ENCODE assay signal across 8 cellular contexts in the genomic region with DNA sequence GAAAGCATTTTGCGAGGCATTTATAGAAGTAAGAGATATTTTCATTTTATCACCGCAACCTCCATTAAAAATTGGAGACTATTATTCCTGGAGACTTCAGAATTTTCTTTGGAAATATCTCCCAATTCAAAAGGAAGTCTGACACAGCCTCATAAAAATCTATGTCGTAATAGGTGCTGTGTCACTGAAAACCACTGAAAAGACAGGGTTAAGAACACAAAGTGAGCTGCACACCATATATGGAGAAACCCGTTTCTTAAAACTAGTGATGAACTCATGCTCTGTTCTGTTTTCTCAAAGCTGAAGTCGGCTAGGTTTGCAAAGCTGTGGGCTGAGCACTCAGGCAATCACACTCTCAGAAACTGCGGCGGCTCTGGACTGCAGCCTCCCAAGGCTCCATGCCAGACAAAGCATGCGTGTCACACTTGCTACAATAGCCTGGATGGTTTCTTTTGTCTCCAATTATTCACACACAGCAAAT. TPM values are rescaled to one million over a fixed set of nuclear protein-coding genes. Genes with fewer than 3 reads are reported as not detected.
A peak's percentile ranks its signal among the peaks of the same experiment; 100 is the strongest.
DNase-seq lines count a peak whose midpoint lies in the region; TF ChIP-seq lines count a peak whose summit lies in the region.

Gene GLIPR1, plus strand, starts transcription at position 287 of the 481 bp plus-strand sequence. Its CDS starts 126 bp downstream, at position 413.

- H3K4me2 ChIP-seq in mesenchymal stem cell (ENCODE audit: low read length, poor library complexity, severe bottlenecking), result peak within 1 kb of the TSS; percentile 73

- peaks cover 78% of the 10 kb centered on the region for H3K4me1 Mint-ChIP-seq in activated CD4-positive, alpha-beta T cell treated with anti-CD3 and anti-CD28 coated beads, Interleukin-2, amount 10 ng/mL, durations not matched to agents 7 days and 5 days

- peak; percentile 54 for TF ChIP-seq POLR2A in NB4 (IDR thresholded peaks at IDR 0.05; ENCODE audit: extremely low read depth, insufficient read length)

- H3K9ac ChIP-seq in mesenchymal stem cell (ENCODE audit: low read length), result peak within 1 kb of the TSS; percentile 96

- no peaks in the 10 kb centered on the region for H3K27me3 Mint-ChIP-seq in activated CD4-positive, alpha-beta T cell treated with anti-CD3 and anti-CD28 coated beads, Interleukin-2, amount 10 ng/mL, durations not matched to agents 7 days and 5 days

- peaks cover 0 to 3% of the 10 kb centered on the region in 2 experiments for H3K36me3 ChIP-seq in mesenchymal stem cell (ENCODE audit: control insufficient read depth in 1 of 2, insufficient read depth in 2 of 2, low read depth in 1 of 2, low read length in 2 of 2)

- H2AFZ ChIP-seq in mesenchymal stem cell (ENCODE audit: low read depth, low read length), result no peak within 1 kb of the TSS

- H3K9me3 Mint-ChIP-seq in activated CD4-positive, alpha-beta T cell treated with anti-CD3 and anti-CD28 coated beads, Interleukin-2, amount 10 ng/mL, durations not matched to agents 7 days and 5 days, result no peaks in the 10 kb centered on the region

- H3K23ac ChIP-seq in mesenchymal stem cell (ENCODE audit: low read length in 2 of 2), result no peak within 1 kb of the TSS

- H2BK15ac ChIP-seq in mesenchymal stem cell (ENCODE audit: low read depth, poor library complexity, severe bottlenecking), result peak within 1 kb of the TSS; percentile 52

- H3K36me3 Mint-ChIP-seq in activated CD4-positive, alpha-beta T cell treated with anti-CD3 and anti-CD28 coated beads, Interleukin-2, amount 10 ng/mL, durations not matched to agents 7 days and 5 days (ENCODE audit: low read depth), result peaks cover 23% of the 10 kb centered on the region

- peaks cover 3% of the 10 kb centered on the region for H3K4me1 ChIP-seq in mesenchymal stem cell (ENCODE audit: control insufficient read depth, insufficient read depth, low read depth, low read length)

- H2BK5ac ChIP-seq in mesenchymal stem cell (ENCODE audit: low read depth, low read length, poor library complexity, severe bottlenecking), result peak within 1 kb of the TSS; percentile 53

- POLR2A ChIA-PET in activated CD4-positive, alpha-beta T cell treated with anti-CD3 and anti-CD28 coated beads, Interleukin-2, amount 10 ng/mL, durations not matched to agents 7 days and 5 days (lab: Charles Lee), result interaction anchor here (1.2 kb wide), 1 partner anchor 89 kb away, joined by 9 read pairs; the partner anchor contains the start of gene GLIPR1L2

- peak within 1 kb of the TSS; percentile 41 for H4K8ac ChIP-seq in mesenchymal stem cell (ENCODE audit: low read length)

- CTCF ChIA-PET in activated CD4-positive, alpha-beta T cell treated with anti-CD3 and anti-CD28 coated beads, Interleukin-2, amount 10 ng/mL, durations not matched to agents 7 days and 5 days (lab: Charles Lee), result interaction anchor here (0.6 to 2.9 kb wide), 8 partner anchors 10 to 150 kb away, joined by 3 to 11 read pairs (median 4); partner anchors contain the start of genes CAPS2, GLIPR1L1 and KRR1

- no peaks in the 10 kb centered on the region for H3K9me3 ChIP-seq in mesenchymal stem cell (ENCODE audit: control insufficient read depth, low read length)

- peak within 1 kb of the TSS; percentile 97 for H2AK5ac ChIP-seq in mesenchymal stem cell (ENCODE audit: low read length, severe bottlenecking)

- H3K27me3 ChIP-seq in mesenchymal stem cell (ENCODE audit: control insufficient read depth in 1 of 2, insufficient read depth in 1 of 2, low read length in 2 of 2), result no peaks in the 10 kb centered on the region

- H3K4me3 ChIP-seq in HFF-Myc (replicated peaks; ENCODE audit: low read depth, low read length) (peak within 1 kb of the TSS; percentile 48), NB4 (ENCODE audit: low read depth, low read length) (peak within 1 kb of the TSS; percentile 75), mesenchymal stem cell (ENCODE audit: insufficient read depth in 1 of 2, low read depth in 1 of 2, low read length in 2 of 2) (peak within 1 kb of the TSS; percentile 20 to 87)

- WGBS in mesenchymal stem cell, result 11% methylated on average over 6 of the region's 8 CpGs

- no peak within 1 kb of the TSS for H3K4ac ChIP-seq in mesenchymal stem cell (ENCODE audit: low read depth in 1 of 2, low read length in 2 of 2)

- H2BK12ac ChIP-seq in mesenchymal stem cell (ENCODE audit: low read length in 2 of 2), result peak within 1 kb of the TSS; percentile 51 to 84

- H4K91ac ChIP-seq in mesenchymal stem cell (ENCODE audit: low read length), result peak within 1 kb of the TSS; percentile 80

- TF ChIP-seq CTCF in HFF-Myc (IDR thresholded peaks at IDR 0.05; ENCODE audit: low read depth, low read length, missing control alignments) (no peak), NB4 (IDR thresholded peaks at IDR 0.05; ENCODE audit: low read depth, low read length) (no peak)

- peak within 1 kb of the TSS in 1 of 2 experiments; percentile 83 for H3K18ac ChIP-seq in mesenchymal stem cell (ENCODE audit: low read depth in 1 of 2, low read length in 2 of 2)

- H3K79me1 ChIP-seq in mesenchymal stem cell (replicated peaks; ENCODE audit: low read length, poor library complexity, severe bottlenecking), result no peaks in the 10 kb centered on the region

- peak within 1 kb of the TSS; percentile 91 for H3K4me3 Mint-ChIP-seq in activated CD4-positive, alpha-beta T cell treated with anti-CD3 and anti-CD28 coated beads, Interleukin-2, amount 10 ng/mL, durations not matched to agents 7 days and 5 days

- H3K27ac Mint-ChIP-seq in activated CD4-positive, alpha-beta T cell treated with anti-CD3 and anti-CD28 coated beads, Interleukin-2, amount 10 ng/mL, durations not matched to agents 7 days and 5 days, result peak within 1 kb of the TSS; percentile 97

- no peak within 1 kb of the TSS for H3K14ac ChIP-seq in mesenchymal stem cell (ENCODE audit: low read length in 2 of 2)

- DNase-seq in GM04504 (ENCODE audit: low read depth) (peak; percentile 91), HFF-Myc (ENCODE audit: extremely low read depth, low read depth) (peak; percentile 89), NB4 (ENCODE audit: low read depth) (peak; percentile 95), dedifferentiated amniotic fluid mesenchymal stem cell (ENCODE audit: extremely low spot score) (peak; percentile 95), mesenchymal stem cell (peak; percentile 98), NCI-H524 (lab: John Stamatoyannopoulos, UW) (no peak)
- peak; percentile 81 for DNase-seq in activated CD4-positive, alpha-beta T cell treated with anti-CD3 and anti-CD28 coated beads, Interleukin-2, amount 10 ng/mL, durations not matched to agents 7 days and 5 days
- DNase-seq in stimulated activated CD8-positive, alpha-beta memory T cell treated with anti-CD3 and anti-CD28 coated beads, Interleukin-12 subunit alpha, Interleukin-12 subunit beta, amount 100 ng/mL, for 4 hours (ENCODE audit: low read depth), result peak; percentile 42

- H2BK120ac ChIP-seq in mesenchymal stem cell (ENCODE audit: low read depth, low read length), result no peak within 1 kb of the TSS

- H3K27ac ChIP-seq in mesenchymal stem cell (ENCODE audit: low read length, poor library complexity, severe bottlenecking), result peak within 1 kb of the TSS; percentile 93

RNA-seq across cellular contexts. Expression of gene GLIPR1, which starts in this region (rescaled TPM):
- 10 to 100 TPM; 35.2 to 43.6 TPM for total RNA-seq in activated CD4-positive, alpha-beta T cell treated with anti-CD3 and anti-CD28 coated beads, Interleukin-2, amount 10 ng/mL, durations not matched to agents 7 days and 5 days
- 29.1 TPM for polyA plus RNA-seq in mesenchymal stem cell (2013, experiment 1 of 2)
- 31.3 TPM for polyA plus RNA-seq in mesenchymal stem cell (2013, experiment 2 of 2)

Comparison
In these comparisons a context has a peak if more than half of its experiments do, and no peak if none do; other contexts are left out.
1. DNase-seq: peak in GM04504 (single experiment), HFF-Myc (single experiment), NB4 (single experiment), activated CD4-positive, alpha-beta T cell treated with anti-CD3 and anti-CD28 coated beads, Interleukin-2, amount 10 ng/mL, durations not matched to agents 7 days and 5 days (single experiment), dedifferentiated amniotic fluid mesenchymal stem cell (single experiment), mesenchymal stem cell (single experiment) and stimulated activated CD8-positive, alpha-beta memory T cell treated with anti-CD3 and anti-CD28 coated beads, Interleukin-12 subunit alpha, Interleukin-12 subunit beta, amount 100 ng/mL, for 4 hours (single experiment); none in NCI-H524 (0 of 2).
2. Peak in every context shown above with its lines, with median percentiles within 50 percentile points of each other: H3K4me3 ChIP-seq.